Comparison of ENCODE assay signal across 13 cellular contexts in the genomic region with DNA sequence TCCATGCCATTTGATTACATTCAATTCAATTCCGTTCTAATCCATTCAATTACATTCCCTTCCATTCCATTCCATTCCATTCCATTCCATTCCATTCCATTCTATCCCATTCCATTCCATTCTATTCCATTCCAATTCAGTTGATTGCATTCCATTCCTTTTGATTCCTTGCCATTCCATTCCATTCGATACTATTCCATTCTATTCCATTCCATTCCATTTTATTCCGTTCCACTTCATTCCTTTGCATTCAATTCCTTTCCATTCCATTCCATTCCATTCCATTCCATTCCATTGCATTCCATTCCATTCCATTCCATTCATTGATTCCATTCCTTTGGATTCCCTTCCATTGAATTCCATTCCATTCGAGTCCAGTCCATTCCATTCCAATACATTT.
DNase-seq lines count a peak whose midpoint lies in the region; TF ChIP-seq lines count a peak whose summit lies in the region.
"Had no signal": no experiment of that assay in that cellular context is flagged by ENCODE, and none has a peak within 500 bp of the region (broad histone marks: within the 10 kb centered on the region; RNA-seq: fewer than 3 reads in every experiment).

No MANE protein-coding gene starts in this region.

- POLR2A ChIA-PET in activated CD4-positive, alpha-beta memory T cell treated with anti-CD3 and anti-CD28 coated beads, Interleukin-2, amount 10 ng/mL, durations not matched to agents 7 days and 5 days (lab: Charles Lee) = no interaction called here

- H3K4me2 ChIP-seq in BLaER1 (no peak overlapping the region), mammary epithelial cell (ENCODE audit: insufficient read depth, low read depth, low read length) (no peak overlapping the region)
- H3K4me2 ChIP-seq: BLaER1 treated with 17β-estradiol and CSF1 and Interleukin-3, amounts not matched to agents 10 nM and 100 nM had no signal

- H3K9ac ChIP-seq in BLaER1 (no peak overlapping the region), HUES6 (ENCODE audit: low read length) (no peak overlapping the region), endodermal cell (ENCODE audit: extremely low read depth, low read length, poor library complexity, severe bottlenecking) (no peak overlapping the region), subcutaneous abdominal adipose tissue (ENCODE audit: low read length in 5 of 5) (no peak overlapping the region), mammary epithelial cell (ENCODE audit: insufficient read depth, low read length) (no peak overlapping the region)
- H3K9ac ChIP-seq: BLaER1 treated with 17β-estradiol and CSF1 and Interleukin-3, amounts not matched to agents 10 nM and 100 nM had no signal

- H3K27ac ChIP-seq in BLaER1 (no peak overlapping the region), HUES6 (ENCODE audit: low read depth, low read length) (no peak overlapping the region), endodermal cell (ENCODE audit: low read depth, low read length) (no peak overlapping the region), subcutaneous abdominal adipose tissue (ENCODE audit: low read depth, low read length) (no peak overlapping the region), mammary epithelial cell (ENCODE audit: insufficient read depth, low read depth, low read length) (no peak overlapping the region)
- H3K27ac ChIP-seq: BLaER1 treated with 17β-estradiol and CSF1 and Interleukin-3, amounts not matched to agents 10 nM and 100 nM had no signal

- H3K36me3 ChIP-seq in BLaER1 (no peaks in the 10 kb centered on the region), HUES6 (ENCODE audit: control insufficient read depth, insufficient read depth, low read length) (no peaks in the 10 kb centered on the region), endodermal cell (ENCODE audit: control insufficient read depth, insufficient read depth, low read length) (no peaks in the 10 kb centered on the region), subcutaneous abdominal adipose tissue (ENCODE audit: control insufficient read depth in 5 of 5, insufficient read depth in 5 of 5, low read length in 5 of 5) (no peaks in the 10 kb centered on the region), mammary epithelial cell (ENCODE audit: insufficient read depth, low read length) (no peaks in the 10 kb centered on the region)
- H3K36me3 ChIP-seq: BLaER1 treated with 17β-estradiol and CSF1 and Interleukin-3, amounts not matched to agents 10 nM and 100 nM had no signal

- H3K4me1 Mint-ChIP-seq in endodermal cell = no peaks in the 10 kb centered on the region
- H3K4me1 Mint-ChIP-seq in activated CD4-positive, alpha-beta memory T cell treated with anti-CD3 and anti-CD28 coated beads, Interleukin-2, amount 10 ng/mL, durations not matched to agents 7 days and 5 days = no peaks in the 10 kb centered on the region

- DNase-seq in endodermal cell = no peak
- DNase-seq in activated CD4-positive, alpha-beta memory T cell treated with anti-CD3 and anti-CD28 coated beads, Interleukin-2, amount 10 ng/mL, durations not matched to agents 7 days and 5 days = no peak
- DNase-seq in mammary epithelial cell = no peak
- DNase-seq in stimulated activated CD8-positive, alpha-beta memory T cell treated with anti-CD3 and anti-CD28 coated beads, Interleukin-4, amount 100 ng/mL, for 48 hours = no peak
- DNase-seq: 8988T; AML-193; CD4-positive, CD25-positive, alpha-beta regulatory T cell; DMS53; GF-D8 had no signal

- BruUV-seq in mammary epithelial cell (replicated peaks; lab: Mats Ljungman, UMichigan) = no TSS peak

- CTCF ChIA-PET in activated CD4-positive, alpha-beta memory T cell treated with anti-CD3 and anti-CD28 coated beads, Interleukin-2, amount 10 ng/mL, durations not matched to agents 7 days and 5 days (lab: Charles Lee) = no interaction called here
- CTCF ChIA-PET in mammary epithelial cell (lab: Charles Lee; ENCODE audit: low non-redundant PET) = no interaction called here

- TF ChIP-seq CTCF in endodermal cell (conservative IDR thresholded peaks at IDR 0.05) (no peak), mammary epithelial cell (conservative IDR thresholded peaks at IDR 0.05 in 1 of 2, IDR thresholded peaks at IDR 0.05 in 1 of 2; ENCODE audit: extremely low read depth in 1 of 2, insufficient read depth in 1 of 2, low read depth in 1 of 2, low read length in 2 of 2) (no peak)

- dilution Hi-C loops in mammary epithelial cell (cut with HindIII; ENCODE audit: low sequenced_read_pairs) = no loop called here

- no peak overlapping the region for H3K27ac Mint-ChIP-seq in endodermal cell
- H3K27ac Mint-ChIP-seq in activated CD4-positive, alpha-beta memory T cell treated with anti-CD3 and anti-CD28 coated beads, Interleukin-2, amount 10 ng/mL, durations not matched to agents 7 days and 5 days = no peak overlapping the region

- H3K27me3 Mint-ChIP-seq in endodermal cell (ENCODE audit: insufficient read depth) = no peaks in the 10 kb centered on the region
- H3K27me3 Mint-ChIP-seq in activated CD4-positive, alpha-beta memory T cell treated with anti-CD3 and anti-CD28 coated beads, Interleukin-2, amount 10 ng/mL, durations not matched to agents 7 days and 5 days = no peaks in the 10 kb centered on the region
- H3K27me3 Mint-ChIP-seq: CD4-positive, CD25-positive, alpha-beta regulatory T cell had no signal

- H3K4me1 ChIP-seq in BLaER1 = no peaks in the 10 kb centered on the region
- no peaks in the 10 kb centered on the region for H3K4me1 ChIP-seq in HUES6 (ENCODE audit: control insufficient read depth, insufficient read depth, low read length)
- H3K4me1 ChIP-seq in endodermal cell (ENCODE audit: control insufficient read depth, insufficient read depth, low read length) = no peaks in the 10 kb centered on the region
- no peaks in the 10 kb centered on the region for H3K4me1 ChIP-seq in subcutaneous abdominal adipose tissue (ENCODE audit: control insufficient read depth in 5 of 5, insufficient read depth in 5 of 5, low read length in 5 of 5)
- no peaks in the 10 kb centered on the region for H3K4me1 ChIP-seq in mammary epithelial cell (ENCODE audit: insufficient read depth, low read length)
- H3K4me1 ChIP-seq: BLaER1 treated with 17β-estradiol and CSF1 and Interleukin-3, amounts not matched to agents 10 nM and 100 nM had no signal

- in situ Hi-C loops in mammary epithelial cell (cut with MboI; ENCODE audit: low sequenced_read_pairs in 2 of 2) = no loop called here

- H3K27me3 ChIP-seq in BLaER1 (no peaks in the 10 kb centered on the region; the same call in 1 of the 2 replicates), HUES6 (ENCODE audit: control insufficient read depth, insufficient read depth, low read length) (no peaks in the 10 kb centered on the region), endodermal cell (ENCODE audit: control insufficient read depth, insufficient read depth, low read length, poor library complexity, severe bottlenecking) (no peaks in the 10 kb centered on the region), subcutaneous abdominal adipose tissue (ENCODE audit: control insufficient read depth in 5 of 5, insufficient read depth in 4 of 5, low read length in 5 of 5) (no peaks in the 10 kb centered on the region), mammary epithelial cell (ENCODE audit: insufficient read depth, low read length) (no peaks in the 10 kb centered on the region)
- H3K27me3 ChIP-seq: BLaER1 treated with 17β-estradiol and CSF1 and Interleukin-3, amounts not matched to agents 10 nM and 100 nM had no signal

- no peak overlapping the region for H3K4me3 Mint-ChIP-seq in endodermal cell
- no peak overlapping the region for H3K4me3 Mint-ChIP-seq in activated CD4-positive, alpha-beta memory T cell treated with anti-CD3 and anti-CD28 coated beads, Interleukin-2, amount 10 ng/mL, durations not matched to agents 7 days and 5 days
- H3K4me3 Mint-ChIP-seq: CD4-positive, CD25-positive, alpha-beta regulatory T cell had no signal

- H2AFZ ChIP-seq in mammary epithelial cell (ENCODE audit: low read depth, low read length) = no peak overlapping the region

- H3K9me3 Mint-ChIP-seq in endodermal cell = no peaks in the 10 kb centered on the region
- H3K9me3 Mint-ChIP-seq in activated CD4-positive, alpha-beta memory T cell treated with anti-CD3 and anti-CD28 coated beads, Interleukin-2, amount 10 ng/mL, durations not matched to agents 7 days and 5 days = peaks cover 99% of the 10 kb centered on the region

- no peaks in the 10 kb centered on the region for H3K9me3 ChIP-seq in BLaER1
- H3K9me3 ChIP-seq in HUES6 (ENCODE audit: control insufficient read depth, insufficient read depth, low read depth, low read length) = no peaks in the 10 kb centered on the region; the same call in 1 of the 2 replicates
- no peaks in the 10 kb centered on the region for H3K9me3 ChIP-seq in endodermal cell (ENCODE audit: control insufficient read depth, low read length)
- peaks cover 55 to 100% (median 97%) of the 10 kb centered on the region in 5 donors for H3K9me3 ChIP-seq in subcutaneous abdominal adipose tissue (ENCODE audit: control insufficient read depth in 5 of 5, low read length in 5 of 5)
- peaks cover 99% of the 10 kb centered on the region for H3K9me3 ChIP-seq in mammary epithelial cell (replicated peaks; ENCODE audit: insufficient read depth, low read length)
- H3K9me3 ChIP-seq: BLaER1 treated with 17β-estradiol and CSF1 and Interleukin-3, amounts not matched to agents 10 nM and 100 nM had no signal

- intact Hi-C loops in mammary epithelial cell (cut with micrococcal nuclease) = no loop called here

- H4K20me1 ChIP-seq in BLaER1 (no peaks in the 10 kb centered on the region), mammary epithelial cell (ENCODE audit: insufficient read depth, low read length) (no peaks in the 10 kb centered on the region)
- H4K20me1 ChIP-seq: BLaER1 treated with 17β-estradiol and CSF1 and Interleukin-3, amounts not matched to agents 10 nM and 100 nM had no signal

- peaks cover 61% of the 10 kb centered on the region for H3K36me3 Mint-ChIP-seq in endodermal cell (ENCODE audit: low read depth)
- peaks cover 98% of the 10 kb centered on the region for H3K36me3 Mint-ChIP-seq in activated CD4-positive, alpha-beta memory T cell treated with anti-CD3 and anti-CD28 coated beads, Interleukin-2, amount 10 ng/mL, durations not matched to agents 7 days and 5 days (ENCODE audit: low read depth)

- H3K4me3 ChIP-seq in BLaER1 (peak overlapping the region; percentile 12; the same call in 1 of the 2 replicates), HUES6 (ENCODE audit: low read depth, low read length) (peak overlapping the region; percentile 5), endodermal cell (ENCODE audit: low read length) (peak overlapping the region; percentile 54), subcutaneous abdominal adipose tissue (ENCODE audit: low read depth in 1 of 5, low read length in 5 of 5) (peak overlapping the region; percentile 5 to 27 (median 11)), mammary epithelial cell (replicated peaks in 1 of 3; ENCODE audit: insufficient read depth in 1 of 3, low read depth in 2 of 3, low read length in 3 of 3) (no peak overlapping the region)

- no peaks in the 10 kb centered on the region for H3K79me2 ChIP-seq in mammary epithelial cell (ENCODE audit: insufficient read depth, low read length)

- 61 to 64% methylated on average over 4 of the region's 4 CpGs for WGBS in endodermal cell (ENCODE audit: insufficient coverage in 1 of 2, insufficient read length in 1 of 2), 2 experiments
- WGBS in mammary epithelial cell (ENCODE audit: low coverage, missing lambda C conversion rate) = 29% methylated on average over 4 of the region's 4 CpGs

Comparison
In these comparisons a context has a peak if more than half of its experiments do, and no peak if none do; other contexts are left out.
1. H3K4me3 ChIP-seq: peak in BLaER1 (single experiment), HUES6 (single experiment), endodermal cell (single experiment) and subcutaneous abdominal adipose tissue (5 of 5); none in mammary epithelial cell (0 of 3).